Comparison of ENCODE assay signal across 14 cellular contexts in genomic region chr19:30253581-30253996, GRCh38.
A peak's percentile ranks its signal among the peaks of the same experiment; 100 is the strongest.
DNase-seq lines count a peak whose midpoint lies in the region; ATAC-seq and TF ChIP-seq lines count a peak whose summit lies in the region.
"Had no signal": no experiment of that assay in that cellular context is flagged by ENCODE, and none has a peak within 500 bp of the region (broad histone marks: within the 10 kb centered on the region; RNA-seq: fewer than 3 reads in every experiment).

No MANE protein-coding gene starts in this region.

- peak; percentile 40 for DNase-seq in COLO829 (ENCODE audit: low spot score)
- peak; percentile 51 for DNase-seq in MV-4-11 (lab: John Stamatoyannopoulos, UW)
- peak; percentile 41 for DNase-seq in cerebellum (ENCODE audit: low spot score)
- DNase-seq in mucosa of descending colon: no peak
- no peak for DNase-seq in stimulated activated CD4-positive, alpha-beta T cell treated with anti-CD3 and anti-CD28 coated beads, Interleukin-12 subunit alpha, Interleukin-12 subunit beta, amount 100 ng/mL, for 4 hours
- DNase-seq in glomerular visceral epithelial cell (ENCODE audit: extremely low spot score): no peak
- no peak for DNase-seq in ovary
- DNase-seq: brain microvascular endothelial cell, NCI-H2107, pancreas, spleen, stomach had no signal

- H3K9me3 ChIP-seq in mucosa of descending colon (no peaks in the 10 kb centered on the region), ovary (no peaks in the 10 kb centered on the region)
- H3K9me3 ChIP-seq: pancreas, spleen, stomach had no signal

- H3K36me3 ChIP-seq in mucosa of descending colon (ENCODE audit: low read depth) (no peaks in the 10 kb centered on the region), ovary (no peaks in the 10 kb centered on the region)
- H3K36me3 ChIP-seq: brain microvascular endothelial cell, pancreas, spleen, stomach had no signal

- no peak overlapping the region for H3K27ac ChIP-seq in ovary
- H3K27ac ChIP-seq: brain microvascular endothelial cell, pancreas, SK-N-MC, spleen had no signal

- no peak for TF ChIP-seq EP300 in ovary (IDR thresholded peaks at IDR 0.05)

- no peak for TF ChIP-seq POLR2A in ovary (IDR thresholded peaks at IDR 0.05)

- H3K27me3 ChIP-seq in ovary: no peaks in the 10 kb centered on the region
- H3K27me3 ChIP-seq: brain microvascular endothelial cell had no signal

- no peak overlapping the region for H3K4me3 ChIP-seq in mucosa of descending colon
- H3K4me3 ChIP-seq in ovary: no peak overlapping the region
- H3K4me3 ChIP-seq: pancreas, SK-N-MC, spleen, stomach had no signal

- ATAC-seq in mucosa of descending colon (peak; percentile 7), HG03045 (IDR thresholded peaks at IDR 0.05; ENCODE audit: unreplicated experiment) (no peak)
- ATAC-seq: pancreas had no signal

- H3K4me1 ChIP-seq in mucosa of descending colon (ENCODE audit: low read depth): no peaks in the 10 kb centered on the region
- no peaks in the 10 kb centered on the region for H3K4me1 ChIP-seq in ovary (ENCODE audit: insufficient read depth)
- H3K4me1 ChIP-seq: pancreas, spleen, stomach had no signal

- TF ChIP-seq CTCF in mucosa of descending colon (IDR thresholded peaks at IDR 0.05): no peak
- no peak for TF ChIP-seq CTCF in ovary (IDR thresholded peaks at IDR 0.05)

- intact Hi-C loops in mucosa of descending colon (cut with DNase I, micrococcal nuclease): no loop called here
- intact Hi-C loops in ovary (cut with DNase I): no loop called here

- WGBS in ovary, 3 donors: 50 to 67% (median 66%) methylated on average over 15 of the region's 15 CpGs

Comparison
In these comparisons a context has a peak if more than half of its experiments do, and no peak if none do; other contexts are left out.
1. DNase-seq: peak in COLO829 (single experiment), MV-4-11 (single experiment) and cerebellum (single experiment); none in mucosa of descending colon (0 of 3), stimulated activated CD4-positive, alpha-beta T cell treated with anti-CD3 and anti-CD28 coated beads, Interleukin-12 subunit alpha, Interleukin-12 subunit beta, amount 100 ng/mL, for 4 hours (single experiment), glomerular visceral epithelial cell (single experiment) and ovary (0 of 5).